In the genomic region with DNA sequence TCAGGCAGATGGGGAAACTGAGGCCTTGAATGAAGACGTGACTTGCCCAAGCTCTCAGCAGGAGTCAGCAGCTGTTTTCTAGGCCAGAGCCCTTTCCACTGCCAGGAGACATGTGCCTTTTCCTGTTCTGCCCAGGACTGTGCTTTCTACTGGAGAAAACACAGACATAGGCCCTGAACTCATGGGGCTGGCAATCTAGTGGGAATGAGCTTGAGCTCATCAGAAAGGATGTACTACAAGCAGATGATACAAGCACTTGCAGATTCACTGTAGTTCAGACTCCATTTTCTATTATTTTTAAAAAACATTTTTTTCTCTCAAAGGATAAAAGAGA, we compare ENCODE assay signal across 21 cellular contexts. TPM values are rescaled to one million over a fixed set of nuclear protein-coding genes. Genes with fewer than 3 reads are reported as not detected.
DNase-seq lines count a peak whose midpoint lies in the region; ATAC-seq and TF ChIP-seq lines count a peak whose summit lies in the region.
"Had no signal": no experiment of that assay in that cellular context is flagged by ENCODE, and none has a peak within 500 bp of the region (broad histone marks: within the 10 kb centered on the region; RNA-seq: fewer than 3 reads in every experiment).

No MANE protein-coding gene starts in this region.

- H3K27ac ChIP-seq in right lobe of liver (peak overlapping the region; percentile 29 to 87 (median 34)), vagina (peak overlapping the region; percentile 2)

- H3K9me3 ChIP-seq in right lobe of liver (no peaks in the 10 kb centered on the region), vagina (no peaks in the 10 kb centered on the region)

- TF ChIP-seq CTCF in right lobe of liver (IDR thresholded peaks at IDR 0.05) (no peak), vagina (IDR thresholded peaks at IDR 0.05) (no peak)

- H3K4me1 ChIP-seq in right lobe of liver (peaks cover 0 to 65% (median 16%) of the 10 kb centered on the region in 4 donors), vagina (peaks cover 30% of the 10 kb centered on the region)

- H3K36me3 ChIP-seq in right lobe of liver (peaks cover 0 to 9% (median 3%) of the 10 kb centered on the region in 4 donors), vagina (peaks cover 0 to 7% of the 10 kb centered on the region in 2 donors)

- intact Hi-C loops in right lobe of liver (cut with DNase I) = no loop called here
- intact Hi-C loops in vagina (cut with DNase I) = no loop called here

- no peaks in the 10 kb centered on the region for H3K27me3 ChIP-seq in right lobe of liver
- H3K27me3 ChIP-seq in vagina = no peaks in the 10 kb centered on the region

- WGBS in right lobe of liver (ENCODE audit: insufficient coverage, low coverage, low lambda C conversion rate, missing lambda C conversion rate) = no CpG with 5 or more reads among the region's 1 CpG

- DNase-seq in dermis blood vessel endothelial cell = peak; percentile 4
- no peak for DNase-seq in left lobe of liver (ENCODE audit: low spot score)
- DNase-seq in right lobe of liver = no peak
- DNase-seq in vagina (ENCODE audit: extremely low spot score in 2 of 2) = no peak
- no peak for DNase-seq in NCI-H526 (lab: John Stamatoyannopoulos, UW)
- DNase-seq in stimulated activated CD4-positive, alpha-beta T cell treated with anti-CD3 and anti-CD28 coated beads, Interleukin-12 subunit alpha, Interleukin-12 subunit beta, amount 100 ng/mL, for 4 hours = no peak
- no peak for DNase-seq in NCI-H128 (lab: John Stamatoyannopoulos, UW; ENCODE audit: unreplicated experiment)
- DNase-seq: C1 segment of cervical spinal cord; Calu3; CD4-positive, alpha-beta memory T cell; COR-L47; DMS53; DMS79 treated with DMSO at 0.1 percent for 48 hours; GF-D8; GOT3; H7; HCEC 1CT had no signal

- H3K4me3 ChIP-seq in right lobe of liver (no peak overlapping the region), vagina (no peak overlapping the region)

- ATAC-seq in left lobe of liver (peak; percentile 23), right lobe of liver (peak; percentile 8 to 41 (median 31))

- TF ChIP-seq POLR2A in right lobe of liver (IDR thresholded peaks at IDR 0.05) (no peak), vagina (IDR thresholded peaks at IDR 0.05) (no peak)

RNA-seq across cellular contexts. Expression of gene MASP1, which starts 14.4 kb away (rescaled TPM):
- 0.68 and 2.3 TPM in 2 replicates for total RNA-seq in dermis blood vessel endothelial cell
- total RNA-seq in left lobe of liver = 93.7 TPM
- total RNA-seq in right lobe of liver = 100 to 1,000 TPM in 5 of 6 experiments, 10 to 100 TPM in 1; 84.6 to 146 (median 114) TPM
- 172 TPM for total RNA-seq in vagina
- total RNA-seq: A172; A673; CD4-positive, alpha-beta memory T cell; Daoy; G401 had no signal

Comparison
In these comparisons a context has a peak if more than half of its experiments do, and no peak if none do; other contexts are left out.
1. RNA of gene MASP1, which starts 14.4 kb away (total RNA-seq): 172 TPM in vagina (single experiment), 84.6 to 146 TPM in right lobe of liver and 93.7 TPM in left lobe of liver (single experiment); 0.68 to 2.3 TPM in dermis blood vessel endothelial cell; every median in the first group is over 10 times any median in the second.